In the genomic region with DNA sequence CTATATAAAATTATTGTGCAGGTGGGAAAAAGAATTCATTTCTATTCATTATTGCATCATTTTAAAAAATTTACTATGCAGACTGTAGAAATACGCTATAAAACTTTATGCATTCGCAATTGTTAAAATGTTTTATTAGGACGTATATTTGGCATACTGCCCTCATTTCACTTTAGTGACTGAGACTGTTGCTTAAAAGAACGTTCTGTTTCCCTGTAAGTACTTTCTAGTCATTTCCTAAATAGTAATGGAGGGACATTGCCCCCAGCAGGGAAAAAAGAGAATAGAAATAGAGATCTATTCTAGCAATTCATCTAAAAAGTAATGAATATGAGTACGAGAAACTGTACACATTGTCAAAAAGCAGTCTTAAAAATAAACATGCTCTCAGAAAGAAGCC, we compare ENCODE assay signal across 14 cellular contexts.
DNase-seq lines count a peak whose midpoint lies in the region; ATAC-seq and TF ChIP-seq lines count a peak whose summit lies in the region.
"Had no signal": no experiment of that assay in that cellular context is flagged by ENCODE, and none has a peak within 500 bp of the region (broad histone marks: within the 10 kb centered on the region; RNA-seq: fewer than 3 reads in every experiment).

No MANE protein-coding gene starts in this region.

- H3K9me3 ChIP-seq in adipocyte (ENCODE audit: control insufficient read depth, low read length): no peaks in the 10 kb centered on the region
- no peaks in the 10 kb centered on the region for H3K9me3 ChIP-seq in mesenchymal stem cell (ENCODE audit: control insufficient read depth, low read length)
- H3K9me3 ChIP-seq: suprapubic skin had no signal

- no peak overlapping the region for H2AFZ ChIP-seq in mesenchymal stem cell (ENCODE audit: low read depth, low read length)

- H3K27me3 ChIP-seq in adipocyte (replicated peaks; ENCODE audit: control insufficient read depth, insufficient read depth, low read length) (no peaks in the 10 kb centered on the region), mesenchymal stem cell (ENCODE audit: control insufficient read depth in 1 of 2, insufficient read depth in 1 of 2, low read length in 2 of 2) (no peaks in the 10 kb centered on the region)
- H3K27me3 ChIP-seq: suprapubic skin had no signal

- H3K27me3 Mint-ChIP-seq in endothelial cell (ENCODE audit: unreplicated experiment) (no peaks in the 10 kb centered on the region), Calu3 (ENCODE audit: unreplicated experiment) (no peaks in the 10 kb centered on the region)

- DNase-seq in DMS153 treated with DMSO at 0.1 percent for 48 hours (lab: John Stamatoyannopoulos, UW; ENCODE audit: unreplicated experiment): peak; percentile 11
- peak; percentile 39 for DNase-seq in NCI-H1092 treated with DMSO at 0.1 percent for 48 hours (lab: John Stamatoyannopoulos, UW)
- DNase-seq in adipocyte (ENCODE audit: low read depth): peak; percentile 54
- no peak for DNase-seq in mesenchymal stem cell
- DNase-seq in endothelial cell (ENCODE audit: low spot score): no peak
- DNase-seq in NCI-H82 treated with DMSO at 0.1 percent for 48 hours (lab: John Stamatoyannopoulos, UW; ENCODE audit: unreplicated experiment): no peak
- no peak for DNase-seq in Calu3
- DNase-seq: DND-41; NCI-H82; stimulated activated CD4-positive, alpha-beta T cell treated with anti-CD3 and anti-CD28 coated beads, Interleukin-4, amount 100 ng/mL, for 24 hours had no signal

- H3K27ac ChIP-seq in mesenchymal stem cell (ENCODE audit: low read length, poor library complexity, severe bottlenecking): no peak overlapping the region
- H3K27ac ChIP-seq: suprapubic skin had no signal

- no peaks in the 10 kb centered on the region for H3K9me3 Mint-ChIP-seq in endothelial cell (ENCODE audit: unreplicated experiment)
- H3K9me3 Mint-ChIP-seq in Calu3 (ENCODE audit: low read depth, unreplicated experiment): no peaks in the 10 kb centered on the region

- ATAC-seq in GM19023 (IDR thresholded peaks at IDR 0.05; ENCODE audit: unreplicated experiment): no peak
- ATAC-seq: K562, left lobe of liver had no signal

- H3K18ac ChIP-seq in mesenchymal stem cell (ENCODE audit: low read depth in 1 of 2, low read length in 2 of 2): no peak overlapping the region

- no peak overlapping the region for H3K4me2 ChIP-seq in mesenchymal stem cell (ENCODE audit: low read length, poor library complexity, severe bottlenecking)

- TF ChIP-seq CTCF in endothelial cell (IDR thresholded peaks at IDR 0.05; ENCODE audit: unreplicated experiment) (no peak), Calu3 (IDR thresholded peaks at IDR 0.05; ENCODE audit: unreplicated experiment) (no peak)

- no peak overlapping the region for H2AK5ac ChIP-seq in mesenchymal stem cell (ENCODE audit: low read length, severe bottlenecking)

- no peak overlapping the region for H4K8ac ChIP-seq in mesenchymal stem cell (ENCODE audit: low read length)

- H4K91ac ChIP-seq in mesenchymal stem cell (ENCODE audit: low read length): no peak overlapping the region

- H3K14ac ChIP-seq in mesenchymal stem cell (ENCODE audit: low read length in 2 of 2): no peak overlapping the region

- no peaks in the 10 kb centered on the region for H3K36me3 ChIP-seq in adipocyte (ENCODE audit: control insufficient read depth, insufficient read depth, low read length, severe bottlenecking)
- H3K36me3 ChIP-seq in mesenchymal stem cell (ENCODE audit: control insufficient read depth in 1 of 2, insufficient read depth in 2 of 2, low read depth in 1 of 2, low read length in 2 of 2): no peaks in the 10 kb centered on the region
- H3K36me3 ChIP-seq: suprapubic skin had no signal

- no peak overlapping the region for H3K27ac Mint-ChIP-seq in endothelial cell (ENCODE audit: unreplicated experiment)
- H3K27ac Mint-ChIP-seq in Calu3 (ENCODE audit: unreplicated experiment): no peak overlapping the region

- H3K23ac ChIP-seq in mesenchymal stem cell (ENCODE audit: low read length in 2 of 2): no peak overlapping the region

- BruUV-seq in Calu3 (replicated peaks; lab: Mats Ljungman, UMichigan): no TSS peak

- H2BK120ac ChIP-seq in mesenchymal stem cell (ENCODE audit: low read depth, low read length): no peak overlapping the region

- H3K4me3 ChIP-seq in adipocyte (ENCODE audit: low read length): no peak overlapping the region
- no peak overlapping the region for H3K4me3 ChIP-seq in mesenchymal stem cell (ENCODE audit: insufficient read depth in 1 of 2, low read depth in 1 of 2, low read length in 2 of 2)
- H3K4me3 ChIP-seq: K562, suprapubic skin had no signal

- H3K79me1 ChIP-seq in mesenchymal stem cell (replicated peaks; ENCODE audit: low read length, poor library complexity, severe bottlenecking): no peaks in the 10 kb centered on the region

- H3K36me3 Mint-ChIP-seq in endothelial cell (ENCODE audit: low read depth, unreplicated experiment) (no peaks in the 10 kb centered on the region), Calu3 (ENCODE audit: insufficient read depth, unreplicated experiment) (no peaks in the 10 kb centered on the region)

- intact Hi-C loops in Calu3 (cut with micrococcal nuclease; ENCODE audit: unreplicated experiment): loop anchor here (2.0 to 5.0 kb wide), 2 partner anchors 119 to 280 kb away; no protein-coding TSS in a partner anchor

- H3K9ac ChIP-seq in adipocyte (ENCODE audit: low read length) (no peak overlapping the region), mesenchymal stem cell (ENCODE audit: low read length) (peak overlapping the region; percentile 55)

- CTCF ChIA-PET in Calu3 (lab: Charles Lee): no interaction called here

- peaks cover 5% of the 10 kb centered on the region for H3K4me1 ChIP-seq in adipocyte (ENCODE audit: control insufficient read depth, insufficient read depth, low read length)
- no peaks in the 10 kb centered on the region for H3K4me1 ChIP-seq in mesenchymal stem cell (ENCODE audit: control insufficient read depth, insufficient read depth, low read depth, low read length)

- H2BK12ac ChIP-seq in mesenchymal stem cell (ENCODE audit: low read length in 2 of 2): no peak overlapping the region

- H3K4ac ChIP-seq in mesenchymal stem cell (ENCODE audit: low read depth in 1 of 2, low read length in 2 of 2): no peak overlapping the region

- no peak overlapping the region for H2BK15ac ChIP-seq in mesenchymal stem cell (ENCODE audit: low read depth, poor library complexity, severe bottlenecking)

- no peaks in the 10 kb centered on the region for H3K4me1 Mint-ChIP-seq in endothelial cell (ENCODE audit: unreplicated experiment)
- no peaks in the 10 kb centered on the region for H3K4me1 Mint-ChIP-seq in Calu3 (ENCODE audit: low read depth, unreplicated experiment)

- H2BK5ac ChIP-seq in mesenchymal stem cell (ENCODE audit: low read depth, low read length, poor library complexity, severe bottlenecking): no peak overlapping the region

- H3K4me3 Mint-ChIP-seq in endothelial cell (ENCODE audit: unreplicated experiment) (no peak overlapping the region), Calu3 (ENCODE audit: low read depth, unreplicated experiment) (no peak overlapping the region)

- 0% methylated on average over 1 of the region's 5 CpGs for WGBS in mesenchymal stem cell

Comparison
In these comparisons a context has a peak if more than half of its experiments do, and no peak if none do; other contexts are left out.
1. DNase-seq: peak in DMS153 treated with DMSO at 0.1 percent for 48 hours (single experiment), NCI-H1092 treated with DMSO at 0.1 percent for 48 hours (single experiment) and adipocyte (single experiment); none in mesenchymal stem cell (single experiment), endothelial cell (single experiment), NCI-H82 treated with DMSO at 0.1 percent for 48 hours (single experiment) and Calu3 (single experiment).